Comparison of ENCODE assay signal across 18 cellular contexts in genomic region chr7:151847681-151848081, GRCh38.
"Had no signal": no experiment of that assay in that cellular context is flagged by ENCODE, and none has a peak within 500 bp of the region (broad histone marks: within the 10 kb centered on the region; RNA-seq: fewer than 3 reads in every experiment).

No MANE protein-coding gene starts in this region.

- H3K9me3 ChIP-seq: breast epithelium, colonic mucosa, heart left ventricle, tibial nerve had no signal

- FAIRE-seq: endothelial cell of umbilical vein, frontal cortex, TTC549 had no signal

- H3K4me3 Mint-ChIP-seq: neural crest cell; stimulated activated effector memory CD8-positive, alpha-beta T cell treated with anti-CD3 and anti-CD28 coated beads, Interleukin-12 subunit alpha, Interleukin-12 subunit beta, amount 100 ng/mL, for 72 hours had no signal

- H3K27me3 ChIP-seq: breast epithelium, colonic mucosa, heart left ventricle, tibial nerve had no signal

- H3K9me3 Mint-ChIP-seq: neural crest cell; stimulated activated effector memory CD8-positive, alpha-beta T cell treated with anti-CD3 and anti-CD28 coated beads, Interleukin-12 subunit alpha, Interleukin-12 subunit beta, amount 100 ng/mL, for 72 hours had no signal

- H3K27ac Mint-ChIP-seq: stimulated activated effector memory CD8-positive, alpha-beta T cell treated with anti-CD3 and anti-CD28 coated beads, Interleukin-12 subunit alpha, Interleukin-12 subunit beta, amount 100 ng/mL, for 72 hours had no signal

- ATAC-seq: activated CD4-positive, CD25-positive, alpha-beta regulatory T cell treated with anti-CD3 and anti-CD28 coated beads, Interleukin-2, amount 50 U/mL, for 24 hours; heart left ventricle; left ventricle myocardium superior; stimulated activated effector memory CD8-positive, alpha-beta T cell treated with anti-CD3 and anti-CD28 coated beads, Interleukin-12 subunit alpha, Interleukin-12 subunit beta, amount 100 ng/mL, for 72 hours had no signal

- DNase-seq: activated naive CD4-positive, alpha-beta T cell treated with anti-CD3 and anti-CD28 coated beads, Interleukin-2, amount 50 U/mL, for 16 hours; amniotic stem cell; colonic mucosa; effector CD4-positive, alpha-beta T cell; heart left ventricle; islet precursor cell; mesendoderm; T-helper 2 cell had no signal

- H3K4me3 ChIP-seq: breast epithelium, colonic mucosa, heart left ventricle, smooth muscle cell, tibial nerve had no signal

- H3K4me1 ChIP-seq: colonic mucosa had no signal

- H3K27ac ChIP-seq: breast epithelium, colonic mucosa, heart left ventricle, tibial nerve had no signal

- H3K4me1 Mint-ChIP-seq: neural crest cell had no signal

- H3K4me2 ChIP-seq: smooth muscle cell had no signal

- H3K36me3 Mint-ChIP-seq: stimulated activated effector memory CD8-positive, alpha-beta T cell treated with anti-CD3 and anti-CD28 coated beads, Interleukin-12 subunit alpha, Interleukin-12 subunit beta, amount 100 ng/mL, for 72 hours had no signal

- H3K36me3 ChIP-seq: breast epithelium, colonic mucosa, heart left ventricle had no signal
